ENCODE assay signal across 1 cellular context in genomic region chr11:6635082-6635932, GRCh38.
TF ChIP-seq lines count a peak whose summit lies in the region.

No MANE protein-coding gene starts in this region.

TF ChIP-seq in HepG2, 621 proteins besides CTCF, POLR2A, EP300 and RAD21 (continued from another document and continues in another):
- TF ChIP-seq PAXIP1 (CRISPR knock-in tag; conservative IDR thresholded peaks at IDR 0.05) (peak; percentile 71), LRRFIP1 (CRISPR knock-in tag; conservative IDR thresholded peaks at IDR 0.05) (no peak), MAF1 (CRISPR knock-in tag; IDR thresholded peaks at IDR 0.05; ENCODE audit: borderline replicate concordance) (no peak), PRPF4 (IDR thresholded peaks at IDR 0.05; ENCODE audit: low read depth, low read length, poor library complexity, severe bottlenecking) (no peak), ZBTB44 (CRISPR knock-in tag; IDR thresholded peaks at IDR 0.05) (no peak), REL (CRISPR knock-in tag; conservative IDR thresholded peaks at IDR 0.05) (no peak), SRY (CRISPR knock-in tag; IDR thresholded peaks at IDR 0.05) (no peak), ZNF142 (CRISPR knock-in tag; IDR thresholded peaks at IDR 0.05) (no peak), RERE (CRISPR knock-in tag; IDR thresholded peaks at IDR 0.05; ENCODE audit: low read depth) (no peak), BORCS8-MEF2B (CRISPR knock-in tag; IDR thresholded peaks at IDR 0.05) (no peak), AGO1 (IDR thresholded peaks at IDR 0.05; ENCODE audit: low read depth, low read length, poor library complexity, severe bottlenecking) (no peak), TRIM24 (CRISPR knock-in tag; IDR thresholded peaks at IDR 0.05) (no peak), SSRP1 (CRISPR knock-in tag; IDR thresholded peaks at IDR 0.05) (no peak), SYNCRIP (IDR thresholded peaks at IDR 0.05; ENCODE audit: insufficient read depth, low read depth, low read length) (no peak), NR2F2 (IDR thresholded peaks at IDR 0.05; ENCODE audit: borderline replicate concordance, low read depth) (0 out of 2 replicates have a peak, but pooled peaks have one; percentile 29), KLF11 (CRISPR knock-in tag; IDR thresholded peaks at IDR 0.05) (no peak), FLYWCH1 (CRISPR knock-in tag; IDR thresholded peaks at IDR 0.05) (no peak), TBX2 (CRISPR knock-in tag; IDR thresholded peaks at IDR 0.05; ENCODE audit: borderline replicate concordance) (peak; percentile 18; the same call in 1 of the 2 replicates), ZNF24 (IDR thresholded peaks at IDR 0.05) (no peak), ZFX (CRISPR knock-in tag; IDR thresholded peaks at IDR 0.05; ENCODE audit: low read depth) (no peak), KLF9 (CRISPR knock-in tag; IDR thresholded peaks at IDR 0.05; ENCODE audit: low read depth) (no peak), GATAD2A (CRISPR knock-in tag; IDR thresholded peaks at IDR 0.05) (0 out of 2 replicates have a peak, but pooled peaks have one; percentile 39), ZNF512B (CRISPR knock-in tag; IDR thresholded peaks at IDR 0.05; ENCODE audit: borderline replicate concordance) (no peak), ZFP1 (CRISPR knock-in tag; IDR thresholded peaks at IDR 0.05) (no peak), REPIN1 (CRISPR knock-in tag; IDR thresholded peaks at IDR 0.05; ENCODE audit: borderline replicate concordance, low read depth) (no peak), ZNF740 (CRISPR knock-in tag; IDR thresholded peaks at IDR 0.05) (no peak), ZFP41 (CRISPR knock-in tag; IDR thresholded peaks at IDR 0.05; ENCODE audit: borderline replicate concordance) (no peak), NKX3-1 (CRISPR knock-in tag; IDR thresholded peaks at IDR 0.05) (no peak), EZH2 (conservative IDR thresholded peaks at IDR 0.05; ENCODE audit: low read depth, low read length) (no peak), ZZZ3 (CRISPR knock-in tag; IDR thresholded peaks at IDR 0.05; ENCODE audit: borderline replicate concordance) (no peak), ZBTB8A (CRISPR knock-in tag; IDR thresholded peaks at IDR 0.05; ENCODE audit: borderline replicate concordance, low read depth) (no peak), CC2D1A (CRISPR knock-in tag; IDR thresholded peaks at IDR 0.05) (no peak), SNAPC2 (CRISPR knock-in tag; IDR thresholded peaks at IDR 0.05) (no peak), ZNF558 (CRISPR knock-in tag; IDR thresholded peaks at IDR 0.05; ENCODE audit: borderline replicate concordance) (no peak), ZNF543 (CRISPR knock-in tag; IDR thresholded peaks at IDR 0.05) (no peak), CHCHD3 (CRISPR knock-in tag; IDR thresholded peaks at IDR 0.05) (no peak), RCOR2 (CRISPR knock-in tag; IDR thresholded peaks at IDR 0.05) (no peak), ZSCAN12 (CRISPR knock-in tag; IDR thresholded peaks at IDR 0.05) (no peak), IRF1 (CRISPR knock-in tag; IDR thresholded peaks at IDR 0.05; ENCODE audit: low read depth) (no peak)
